ENCODE assay signal across 9 cellular contexts in the genomic region with DNA sequence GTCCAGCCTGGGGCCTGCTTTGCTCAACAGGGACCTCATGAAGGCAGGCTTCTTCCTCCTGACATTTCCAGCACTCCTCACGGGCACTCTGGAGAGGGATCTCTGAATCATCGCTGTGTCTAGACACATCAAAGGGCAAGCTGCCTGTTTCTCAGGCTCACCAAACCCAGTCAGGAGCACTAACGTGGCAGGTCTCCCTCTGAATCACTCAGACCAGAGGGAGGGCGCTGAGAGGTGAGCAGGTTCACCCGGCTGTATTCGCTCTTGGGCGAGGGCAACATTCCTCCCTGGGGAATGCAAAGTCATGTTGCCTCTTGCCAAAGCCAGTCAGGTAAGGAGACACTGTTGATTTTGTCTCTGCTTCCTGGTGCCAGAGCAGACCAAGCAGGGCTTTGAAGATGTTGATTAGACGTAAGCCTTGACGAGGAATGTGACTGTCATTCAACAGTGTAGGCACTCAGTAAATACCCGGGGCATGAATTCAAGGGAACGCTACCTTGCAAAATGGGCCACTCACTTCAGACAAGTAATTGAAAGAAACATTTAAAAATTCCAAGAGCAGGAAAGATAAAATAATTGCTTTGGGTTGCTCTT. TPM values are rescaled to one million over a fixed set of nuclear protein-coding genes. Genes with fewer than 3 reads are reported as not detected.
A peak's percentile ranks its signal among the peaks of the same experiment; 100 is the strongest.
DNase-seq lines count a peak whose midpoint lies in the region; ATAC-seq, FAIRE-seq and TF ChIP-seq lines count a peak whose summit lies in the region.
"Had no signal": no experiment of that assay in that cellular context is flagged by ENCODE, and none has a peak within 500 bp of the region (broad histone marks: within the 10 kb centered on the region; RNA-seq: fewer than 3 reads in every experiment).

No MANE protein-coding gene starts in this region.

- peak; percentile 91 for FAIRE-seq in H54 (lab: Jason Lieb, UNC)

- no peaks in the 10 kb centered on the region for H3K9me3 ChIP-seq in CD4-positive, alpha-beta T cell (ENCODE audit: control insufficient read depth, low read length)
- H3K9me3 ChIP-seq: psoas muscle had no signal

- TF ChIP-seq CTCF in CD4-positive, alpha-beta T cell (IDR thresholded peaks at IDR 0.05) = no peak

- no peak for TF ChIP-seq POLR2A in H54 (IDR thresholded peaks at IDR 0.05; ENCODE audit: low read depth, low read length)

- H3K27ac Mint-ChIP-seq in stimulated activated naive B cell treated with anti-CD40 and anti-IgM and Interleukin-4, amounts not matched to agents 10 μg/mL and 1 μg/mL and 100 μg/mL, for 72 hours = no peak overlapping the region
- no peak overlapping the region for H3K27ac Mint-ChIP-seq in CD4-positive, alpha-beta T cell

- H3K27me3 ChIP-seq in CD4-positive, alpha-beta T cell (ENCODE audit: control insufficient read depth, insufficient read depth, low read length) = no peaks in the 10 kb centered on the region

- H3K27ac ChIP-seq in CD4-positive, alpha-beta T cell (ENCODE audit: low read depth, low read length) = no peak overlapping the region
- H3K27ac ChIP-seq: psoas muscle had no signal

- no peaks in the 10 kb centered on the region for H3K36me3 Mint-ChIP-seq in stimulated activated naive B cell treated with anti-CD40 and anti-IgM and Interleukin-4, amounts not matched to agents 10 μg/mL and 1 μg/mL and 100 μg/mL, for 72 hours
- H3K36me3 Mint-ChIP-seq in CD4-positive, alpha-beta T cell (ENCODE audit: low read depth) = no peaks in the 10 kb centered on the region

- no peaks in the 10 kb centered on the region for H3K9me3 Mint-ChIP-seq in stimulated activated naive B cell treated with anti-CD40 and anti-IgM and Interleukin-4, amounts not matched to agents 10 μg/mL and 1 μg/mL and 100 μg/mL, for 72 hours
- no peaks in the 10 kb centered on the region for H3K9me3 Mint-ChIP-seq in CD4-positive, alpha-beta T cell

- H3K4me3 Mint-ChIP-seq in stimulated activated naive B cell treated with anti-CD40 and anti-IgM and Interleukin-4, amounts not matched to agents 10 μg/mL and 1 μg/mL and 100 μg/mL, for 72 hours = no peak overlapping the region
- H3K4me3 Mint-ChIP-seq in CD4-positive, alpha-beta T cell = no peak overlapping the region

- peak; percentile 41 to 51 for ATAC-seq in stimulated activated naive B cell treated with anti-CD40 and anti-IgM and Interleukin-4, amounts not matched to agents 10 μg/mL and 1 μg/mL and 100 μg/mL, for 72 hours (replicated peaks)
- ATAC-seq in GM21360 (IDR thresholded peaks at IDR 0.05; ENCODE audit: unreplicated experiment) = no peak
- ATAC-seq in CD4-positive, alpha-beta T cell (ENCODE audit: poor library complexity) = no peak

- CTCF ChIA-PET in CD4-positive, alpha-beta T cell (lab: Charles Lee) = no interaction called here

- DNase-seq in H54 (ENCODE audit: insufficient read length, low spot score) = peak; percentile 71
- peak; percentile 100 for DNase-seq in RPMI7951 (ENCODE audit: low read depth)
- DNase-seq in foreskin melanocyte = peak; percentile 75
- no peak for DNase-seq in stimulated activated naive B cell treated with anti-CD40 and anti-IgM and Interleukin-4, amounts not matched to agents 10 μg/mL and 1 μg/mL and 100 μg/mL, for 72 hours
- DNase-seq in SHP77 (lab: John Stamatoyannopoulos, UW) = no peak
- DNase-seq in NCI-H1694 treated with DMSO at 0.1 percent for 48 hours (lab: John Stamatoyannopoulos, UW) = no peak
- no peak for DNase-seq in CD4-positive, alpha-beta T cell
- DNase-seq: psoas muscle had no signal

- POLR2A ChIA-PET in CD4-positive, alpha-beta T cell (lab: Charles Lee) = no interaction called here

- peaks cover 10 to 22% of the 10 kb centered on the region in 2 donors for H3K4me1 Mint-ChIP-seq in stimulated activated naive B cell treated with anti-CD40 and anti-IgM and Interleukin-4, amounts not matched to agents 10 μg/mL and 1 μg/mL and 100 μg/mL, for 72 hours
- H3K4me1 Mint-ChIP-seq in CD4-positive, alpha-beta T cell (ENCODE audit: low read depth) = no peaks in the 10 kb centered on the region

- intact Hi-C loops in CD4-positive, alpha-beta T cell (cut with DNase I, micrococcal nuclease) = no loop called here

- no peaks in the 10 kb centered on the region for H3K27me3 Mint-ChIP-seq in stimulated activated naive B cell treated with anti-CD40 and anti-IgM and Interleukin-4, amounts not matched to agents 10 μg/mL and 1 μg/mL and 100 μg/mL, for 72 hours
- H3K27me3 Mint-ChIP-seq in CD4-positive, alpha-beta T cell = no peaks in the 10 kb centered on the region

RNA-seq across cellular contexts. Expression of gene CYP24A1, which starts 50.1 kb away (rescaled TPM):
- 1.1 and 1.5 TPM in 2 replicates for total RNA-seq in RPMI7951 (2014; rRNA removed; shearing (Covaris generic))
- 1 to 10 TPM in 1 of 2 experiments, under 1 TPM in 1; 0.56 to 1.0 TPM for total RNA-seq in CD4-positive, alpha-beta T cell
- total RNA-seq: psoas muscle had no signal

RNA-seq across cellular contexts. Expression of gene BCAS1, which starts 53.3 kb away (rescaled TPM):
- total RNA-seq in RPMI7951 (2014; rRNA removed; shearing (Covaris generic)) = under 0.01 TPM in 1 of 2 replicates, not detected in the other
- total RNA-seq in CD4-positive, alpha-beta T cell = under 1 TPM; 0.20 to 0.27 TPM

Comparison
In these comparisons a context has a peak if more than half of its experiments do, and no peak if none do; other contexts are left out.
1. DNase-seq: peak in H54 (single experiment), RPMI7951 (single experiment) and foreskin melanocyte (single experiment); none in stimulated activated naive B cell treated with anti-CD40 and anti-IgM and Interleukin-4, amounts not matched to agents 10 μg/mL and 1 μg/mL and 100 μg/mL, for 72 hours (single experiment), SHP77 (0 of 2), NCI-H1694 treated with DMSO at 0.1 percent for 48 hours (single experiment) and CD4-positive, alpha-beta T cell (0 of 10).
2. ATAC-seq: peak in stimulated activated naive B cell treated with anti-CD40 and anti-IgM and Interleukin-4, amounts not matched to agents 10 μg/mL and 1 μg/mL and 100 μg/mL, for 72 hours (2 of 2); none in GM21360 (single experiment) and CD4-positive, alpha-beta T cell (single experiment).